ENCODE assay signal across 13 cellular contexts in genomic region chr6:116090251-116090650, GRCh38. TPM values are rescaled to one million over a fixed set of nuclear protein-coding genes. Genes with fewer than 3 reads are reported as not detected.
DNase-seq lines count a peak whose midpoint lies in the region; ATAC-seq and TF ChIP-seq lines count a peak whose summit lies in the region.
"Had no signal": no experiment of that assay in that cellular context is flagged by ENCODE, and none has a peak within 500 bp of the region (broad histone marks: within the 10 kb centered on the region; RNA-seq: fewer than 3 reads in every experiment).

No MANE protein-coding gene starts in this region.

- no peak overlapping the region for H3K4me3 Mint-ChIP-seq in activated CD4-positive, alpha-beta T cell treated with anti-CD3 and anti-CD28 coated beads, Interleukin-2, amount 10 ng/mL, durations not matched to agents 24 days and 14 days
- H3K4me3 Mint-ChIP-seq in activated CD4-positive, alpha-beta T cell treated with anti-CD3 and anti-CD28 coated beads, Interleukin-2, amount 10 ng/mL, durations not matched to agents 7 days and 5 days = no peak overlapping the region
- H3K4me3 Mint-ChIP-seq in stimulated activated naive B cell treated with anti-CD40 and anti-IgM and Interleukin-4, amounts not matched to agents 10 μg/mL and 1 μg/mL and 100 μg/mL, for 72 hours = no peak overlapping the region
- no peak overlapping the region for H3K4me3 Mint-ChIP-seq in naive thymus-derived CD8-positive, alpha-beta T cell
- no peak overlapping the region for H3K4me3 Mint-ChIP-seq in osteocyte (ENCODE audit: unreplicated experiment)

- POLR2A ChIA-PET in activated CD4-positive, alpha-beta T cell treated with anti-CD3 and anti-CD28 coated beads, Interleukin-2, amount 10 ng/mL, durations not matched to agents 7 days and 5 days (lab: Charles Lee) = no interaction called here
- POLR2A ChIA-PET in naive thymus-derived CD8-positive, alpha-beta T cell (lab: Charles Lee) = no interaction called here

- TF ChIP-seq CTCF in osteocyte (IDR thresholded peaks at IDR 0.05) = no peak

- DNase-seq in activated CD4-positive, alpha-beta T cell treated with anti-CD3 and anti-CD28 coated beads, Interleukin-2, amount 10 ng/mL, durations not matched to agents 24 days and 14 days = peak; percentile 56
- no peak for DNase-seq in activated CD4-positive, alpha-beta T cell treated with anti-CD3 and anti-CD28 coated beads, Interleukin-2, amount 10 ng/mL, durations not matched to agents 7 days and 5 days
- peak; percentile 2 for DNase-seq in stimulated activated naive B cell treated with anti-CD40 and anti-IgM and Interleukin-4, amounts not matched to agents 10 μg/mL and 1 μg/mL and 100 μg/mL, for 72 hours
- DNase-seq in hippocampal formation (lab: John Stamatoyannopoulos, UW) (no peak), osteocyte (ENCODE audit: extremely low spot score, unreplicated experiment) (no peak)
- DNase-seq in naive thymus-derived CD8-positive, alpha-beta T cell = no peak
- DNase-seq: activated T-cell treated with anti-CD3 and anti-CD28 coated beads, Interleukin-2, amount 50 U/mL, for 48 hours; lower lobe of right lung; MM.1S had no signal

- H3K36me3 Mint-ChIP-seq in activated CD4-positive, alpha-beta T cell treated with anti-CD3 and anti-CD28 coated beads, Interleukin-2, amount 10 ng/mL, durations not matched to agents 24 days and 14 days (ENCODE audit: low read depth) = no peaks in the 10 kb centered on the region
- no peaks in the 10 kb centered on the region for H3K36me3 Mint-ChIP-seq in activated CD4-positive, alpha-beta T cell treated with anti-CD3 and anti-CD28 coated beads, Interleukin-2, amount 10 ng/mL, durations not matched to agents 7 days and 5 days (ENCODE audit: low read depth)
- H3K36me3 Mint-ChIP-seq in stimulated activated naive B cell treated with anti-CD40 and anti-IgM and Interleukin-4, amounts not matched to agents 10 μg/mL and 1 μg/mL and 100 μg/mL, for 72 hours = peaks cover 0 to 3% of the 10 kb centered on the region in 2 donors
- H3K36me3 Mint-ChIP-seq in naive thymus-derived CD8-positive, alpha-beta T cell = peaks cover 0 to 2% (median 0%) of the 10 kb centered on the region in 3 donors
- H3K36me3 Mint-ChIP-seq in osteocyte (ENCODE audit: unreplicated experiment) = no peaks in the 10 kb centered on the region

- peaks cover 5% of the 10 kb centered on the region for H3K4me1 Mint-ChIP-seq in activated CD4-positive, alpha-beta T cell treated with anti-CD3 and anti-CD28 coated beads, Interleukin-2, amount 10 ng/mL, durations not matched to agents 24 days and 14 days
- H3K4me1 Mint-ChIP-seq in activated CD4-positive, alpha-beta T cell treated with anti-CD3 and anti-CD28 coated beads, Interleukin-2, amount 10 ng/mL, durations not matched to agents 7 days and 5 days = peaks cover 12% of the 10 kb centered on the region
- H3K4me1 Mint-ChIP-seq in stimulated activated naive B cell treated with anti-CD40 and anti-IgM and Interleukin-4, amounts not matched to agents 10 μg/mL and 1 μg/mL and 100 μg/mL, for 72 hours = peaks cover 14 to 28% of the 10 kb centered on the region in 2 donors
- peaks cover 0 to 8% (median 4%) of the 10 kb centered on the region in 4 donors for H3K4me1 Mint-ChIP-seq in naive thymus-derived CD8-positive, alpha-beta T cell
- H3K4me1 Mint-ChIP-seq in osteocyte (ENCODE audit: unreplicated experiment) = peaks cover 14% of the 10 kb centered on the region

- no peaks in the 10 kb centered on the region for H3K9me3 Mint-ChIP-seq in activated CD4-positive, alpha-beta T cell treated with anti-CD3 and anti-CD28 coated beads, Interleukin-2, amount 10 ng/mL, durations not matched to agents 24 days and 14 days
- H3K9me3 Mint-ChIP-seq in activated CD4-positive, alpha-beta T cell treated with anti-CD3 and anti-CD28 coated beads, Interleukin-2, amount 10 ng/mL, durations not matched to agents 7 days and 5 days = no peaks in the 10 kb centered on the region
- H3K9me3 Mint-ChIP-seq in stimulated activated naive B cell treated with anti-CD40 and anti-IgM and Interleukin-4, amounts not matched to agents 10 μg/mL and 1 μg/mL and 100 μg/mL, for 72 hours = no peaks in the 10 kb centered on the region
- H3K9me3 Mint-ChIP-seq in naive thymus-derived CD8-positive, alpha-beta T cell = no peaks in the 10 kb centered on the region
- no peaks in the 10 kb centered on the region for H3K9me3 Mint-ChIP-seq in osteocyte (ENCODE audit: unreplicated experiment)

- intact Hi-C loops in activated CD4-positive, alpha-beta T cell treated with anti-CD3 and anti-CD28 coated beads, Interleukin-2, amount 10 ng/mL, durations not matched to agents 24 days and 14 days (cut with micrococcal nuclease) = no loop called here

- ATAC-seq in GM21825 (IDR thresholded peaks at IDR 0.05; ENCODE audit: unreplicated experiment) = peak; percentile 60
- ATAC-seq in HG03354 (IDR thresholded peaks at IDR 0.05; ENCODE audit: poor library complexity, severe bottlenecking, unreplicated experiment) = peak; percentile 63
- ATAC-seq in stimulated activated naive B cell treated with anti-CD40 and anti-IgM and Interleukin-4, amounts not matched to agents 10 μg/mL and 1 μg/mL and 100 μg/mL, for 72 hours (replicated peaks) = peak; percentile 38 to 53
- ATAC-seq in naive thymus-derived CD8-positive, alpha-beta T cell = no peak
- ATAC-seq: lower lobe of right lung had no signal

- H3K27ac Mint-ChIP-seq in activated CD4-positive, alpha-beta T cell treated with anti-CD3 and anti-CD28 coated beads, Interleukin-2, amount 10 ng/mL, durations not matched to agents 24 days and 14 days = no peak overlapping the region
- H3K27ac Mint-ChIP-seq in activated CD4-positive, alpha-beta T cell treated with anti-CD3 and anti-CD28 coated beads, Interleukin-2, amount 10 ng/mL, durations not matched to agents 7 days and 5 days = no peak overlapping the region
- H3K27ac Mint-ChIP-seq in stimulated activated naive B cell treated with anti-CD40 and anti-IgM and Interleukin-4, amounts not matched to agents 10 μg/mL and 1 μg/mL and 100 μg/mL, for 72 hours = no peak overlapping the region
- H3K27ac Mint-ChIP-seq in naive thymus-derived CD8-positive, alpha-beta T cell = no peak overlapping the region
- no peak overlapping the region for H3K27ac Mint-ChIP-seq in osteocyte (ENCODE audit: unreplicated experiment)

- H3K27me3 Mint-ChIP-seq in activated CD4-positive, alpha-beta T cell treated with anti-CD3 and anti-CD28 coated beads, Interleukin-2, amount 10 ng/mL, durations not matched to agents 24 days and 14 days = peaks cover 3% of the 10 kb centered on the region
- H3K27me3 Mint-ChIP-seq in activated CD4-positive, alpha-beta T cell treated with anti-CD3 and anti-CD28 coated beads, Interleukin-2, amount 10 ng/mL, durations not matched to agents 7 days and 5 days = no peaks in the 10 kb centered on the region
- peaks cover 8% of the 10 kb centered on the region in 2 donors for H3K27me3 Mint-ChIP-seq in stimulated activated naive B cell treated with anti-CD40 and anti-IgM and Interleukin-4, amounts not matched to agents 10 μg/mL and 1 μg/mL and 100 μg/mL, for 72 hours
- peaks cover 2 to 17% (median 5%) of the 10 kb centered on the region in 5 donors for H3K27me3 Mint-ChIP-seq in naive thymus-derived CD8-positive, alpha-beta T cell
- H3K27me3 Mint-ChIP-seq in osteocyte (ENCODE audit: unreplicated experiment) = no peaks in the 10 kb centered on the region

- CTCF ChIA-PET in activated CD4-positive, alpha-beta T cell treated with anti-CD3 and anti-CD28 coated beads, Interleukin-2, amount 10 ng/mL, durations not matched to agents 7 days and 5 days (lab: Charles Lee) = no interaction called here

RNA-seq across cellular contexts. Expression of gene NT5DC1, which starts 10.4 kb away (rescaled TPM):
- 38.1 and 38.9 TPM in 2 replicates for total RNA-seq in activated CD4-positive, alpha-beta T cell treated with anti-CD3 and anti-CD28 coated beads, Interleukin-2, amount 10 ng/mL, durations not matched to agents 24 days and 14 days
- total RNA-seq in activated CD4-positive, alpha-beta T cell treated with anti-CD3 and anti-CD28 coated beads, Interleukin-2, amount 10 ng/mL, durations not matched to agents 7 days and 5 days = 10 to 100 TPM; 30.2 to 31.7 TPM
- 10 to 100 TPM; 47.8 to 48.8 TPM for total RNA-seq in naive thymus-derived CD8-positive, alpha-beta T cell
- 10 to 100 TPM; 61.2 to 84.2 (median 67.2) TPM for polyA plus RNA-seq in naive thymus-derived CD8-positive, alpha-beta T cell
- 16.0 TPM in 2 replicates for total RNA-seq in osteocyte

RNA-seq across cellular contexts. Expression of gene FRK, which starts 29.6 kb away (rescaled TPM):
- not detected in 2 replicates for total RNA-seq in activated CD4-positive, alpha-beta T cell treated with anti-CD3 and anti-CD28 coated beads, Interleukin-2, amount 10 ng/mL, durations not matched to agents 24 days and 14 days
- total RNA-seq in activated CD4-positive, alpha-beta T cell treated with anti-CD3 and anti-CD28 coated beads, Interleukin-2, amount 10 ng/mL, durations not matched to agents 7 days and 5 days = under 1 TPM; 0.02 TPM
- under 1 TPM in 1 of 2 experiments, not detected in 1; 0.08 TPM for total RNA-seq in naive thymus-derived CD8-positive, alpha-beta T cell
- under 1 TPM in 1 of 3 donors, not detected in 2; 0.01 TPM for polyA plus RNA-seq in naive thymus-derived CD8-positive, alpha-beta T cell
- total RNA-seq in osteocyte = 0.03 and 0.05 TPM in 2 replicates

RNA-seq across cellular contexts. Expression of gene COL10A1, which starts 35.7 kb away (rescaled TPM):
- not detected in 2 replicates for total RNA-seq in activated CD4-positive, alpha-beta T cell treated with anti-CD3 and anti-CD28 coated beads, Interleukin-2, amount 10 ng/mL, durations not matched to agents 24 days and 14 days
- total RNA-seq in activated CD4-positive, alpha-beta T cell treated with anti-CD3 and anti-CD28 coated beads, Interleukin-2, amount 10 ng/mL, durations not matched to agents 7 days and 5 days = not detected
- total RNA-seq in naive thymus-derived CD8-positive, alpha-beta T cell = not detected
- polyA plus RNA-seq in naive thymus-derived CD8-positive, alpha-beta T cell = under 1 TPM in 2 of 3 donors, not detected in 1; 0.18 to 0.22 TPM
- total RNA-seq in osteocyte = not detected in 2 replicates
- total RNA-seq: frontal cortex; T-helper 1 cell treated with Interleukin-12 subunit alpha and Interleukin-12 subunit beta and Interleukin-4 antibody, amounts not matched to agents 30 ng/mL and 1 ng/mL, for 36 hours had no signal

Comparison
In these comparisons a context has a peak if more than half of its experiments do, and no peak if none do; other contexts are left out.
1. DNase-seq: peak in activated CD4-positive, alpha-beta T cell treated with anti-CD3 and anti-CD28 coated beads, Interleukin-2, amount 10 ng/mL, durations not matched to agents 24 days and 14 days (single experiment) and stimulated activated naive B cell treated with anti-CD40 and anti-IgM and Interleukin-4, amounts not matched to agents 10 μg/mL and 1 μg/mL and 100 μg/mL, for 72 hours (single experiment); none in activated CD4-positive, alpha-beta T cell treated with anti-CD3 and anti-CD28 coated beads, Interleukin-2, amount 10 ng/mL, durations not matched to agents 7 days and 5 days (single experiment), hippocampal formation (0 of 2), naive thymus-derived CD8-positive, alpha-beta T cell (0 of 10) and osteocyte (single experiment).
2. ATAC-seq: peak in GM21825 (single experiment), HG03354 (single experiment) and stimulated activated naive B cell treated with anti-CD40 and anti-IgM and Interleukin-4, amounts not matched to agents 10 μg/mL and 1 μg/mL and 100 μg/mL, for 72 hours (2 of 2); none in naive thymus-derived CD8-positive, alpha-beta T cell (0 of 2).